In the genomic region with DNA sequence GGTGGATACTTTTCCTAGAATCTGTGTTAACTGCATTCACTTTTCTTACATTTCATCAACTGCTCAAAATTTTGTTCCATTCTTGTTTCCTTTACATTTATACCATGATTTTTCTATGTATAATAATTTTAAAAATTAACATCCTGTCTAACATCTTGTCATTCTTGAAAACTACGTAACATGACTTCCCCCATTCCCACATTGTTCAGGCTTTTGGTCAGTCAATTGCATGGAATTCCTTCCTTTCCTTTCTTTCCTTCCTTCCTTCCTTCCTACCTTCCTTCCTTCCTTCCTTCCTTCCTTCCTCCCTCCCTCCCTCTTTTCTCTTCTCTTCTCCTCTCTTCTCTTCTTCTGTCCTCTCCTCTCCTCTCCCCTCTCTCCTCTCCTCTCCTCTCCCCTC, we compare ENCODE assay signal across 29 cellular contexts.
"Had no signal": no experiment of that assay in that cellular context is flagged by ENCODE, and none has a peak within 500 bp of the region (broad histone marks: within the 10 kb centered on the region; RNA-seq: fewer than 3 reads in every experiment).

No MANE protein-coding gene starts in this region.

- H3K4me1 Mint-ChIP-seq: natural killer cell; nephron; neural progenitor cell; stimulated activated memory B cell treated with anti-CD40 and anti-IgM and Interleukin-4, amounts not matched to agents 10 μg/mL and 1 μg/mL and 100 μg/mL, for 72 hours had no signal

- DNase-seq: natural killer cell; occipital lobe; ovary; posterior cingulate gyrus; psoas muscle; right cardiac atrium; right lobe of liver; sigmoid colon; small intestine; stimulated activated CD4-positive, alpha-beta T cell treated with anti-CD3 and anti-CD28 coated beads, Interleukin-15, amount 100 ng/mL, for 24 hours; stimulated activated CD4-positive, alpha-beta T cell treated with anti-CD3 and anti-CD28 coated beads, Interleukin-2, amount 100 ng/mL, for 24 hours; stimulated activated CD4-positive, alpha-beta T cell treated with anti-CD3 and anti-CD28 coated beads, Interleukin-2, amount 100 ng/mL, for 48 hours; stimulated activated CD4-positive, alpha-beta T cell treated with anti-CD3 and anti-CD28 coated beads, Interleukin-4, amount 100 ng/mL, for 24 hours; stimulated activated naive CD4-positive, alpha-beta T cell; stimulated activated naive CD8-positive, alpha-beta T cell treated with anti-CD3 and anti-CD28 coated beads, Interleukin-15, amount 100 ng/mL, for 72 hours; stimulated activated naive CD8-positive, alpha-beta T cell treated with anti-CD3 and anti-CD28 coated beads, Interleukin-15, Interleukin-2, amounts not matched to agents 100 U/mL and 50 U/mL, for 24 hours; substantia nigra; testis; tibial artery; transverse colon; upper lobe of right lung; uterus had no signal

- ATAC-seq: natural killer cell; psoas muscle; right cardiac atrium; right lobe of liver; stimulated activated memory B cell treated with anti-CD40 and anti-IgM and Interleukin-4, amounts not matched to agents 10 μg/mL and 1 μg/mL and 100 μg/mL, for 72 hours; stimulated activated naive CD8-positive, alpha-beta T cell treated with anti-CD3 and anti-CD28 coated beads, Interleukin-15, amount 100 ng/mL, for 72 hours; stimulated activated naive CD8-positive, alpha-beta T cell treated with anti-CD3 and anti-CD28 coated beads, Interleukin-15, Interleukin-2, amounts not matched to agents 100 U/mL and 50 U/mL, for 24 hours; upper lobe of right lung had no signal

- H3K9ac ChIP-seq: neural progenitor cell, parathyroid adenoma had no signal

- H3K36me3 ChIP-seq: neural progenitor cell, ovary, right lobe of liver, sigmoid colon, suprapubic skin, tibial artery, transverse colon, upper lobe of right lung, uterus had no signal

- H3K4me3 ChIP-seq: neural progenitor cell, ovary, psoas muscle, right lobe of liver, sigmoid colon, suprapubic skin, testis, tibial artery, transverse colon, upper lobe of right lung, uterus had no signal

- H3K27ac ChIP-seq: neural progenitor cell, ovary, parathyroid adenoma, psoas muscle, right lobe of liver, sigmoid colon, suprapubic skin, testis, tibial artery, transverse colon, upper lobe of right lung, uterus had no signal

- H3K4me3 Mint-ChIP-seq: natural killer cell; nephron; neural progenitor cell; stimulated activated memory B cell treated with anti-CD40 and anti-IgM and Interleukin-4, amounts not matched to agents 10 μg/mL and 1 μg/mL and 100 μg/mL, for 72 hours; stimulated activated naive CD8-positive, alpha-beta T cell treated with anti-CD3 and anti-CD28 coated beads, Interleukin-15, amount 100 ng/mL, for 72 hours; type B pancreatic cell had no signal

- H3K27ac Mint-ChIP-seq: natural killer cell; nephron; neural progenitor cell; progenitor cell of endocrine pancreas; stimulated activated memory B cell treated with anti-CD40 and anti-IgM and Interleukin-4, amounts not matched to agents 10 μg/mL and 1 μg/mL and 100 μg/mL, for 72 hours; stimulated activated naive CD8-positive, alpha-beta T cell treated with anti-CD3 and anti-CD28 coated beads, Interleukin-15, amount 100 ng/mL, for 72 hours; type B pancreatic cell had no signal

- H3K9me3 ChIP-seq: ovary, psoas muscle, right lobe of liver, sigmoid colon, suprapubic skin, testis, tibial artery, transverse colon, upper lobe of right lung, uterus had no signal

- H3K9me3 Mint-ChIP-seq: neural progenitor cell; stimulated activated memory B cell treated with anti-CD40 and anti-IgM and Interleukin-4, amounts not matched to agents 10 μg/mL and 1 μg/mL and 100 μg/mL, for 72 hours; stimulated activated naive CD8-positive, alpha-beta T cell treated with anti-CD3 and anti-CD28 coated beads, Interleukin-15, amount 100 ng/mL, for 72 hours; type B pancreatic cell had no signal

- FAIRE-seq: small intestine had no signal

- H3K27me3 Mint-ChIP-seq: progenitor cell of endocrine pancreas; stimulated activated naive CD8-positive, alpha-beta T cell treated with anti-CD3 and anti-CD28 coated beads, Interleukin-15, amount 100 ng/mL, for 72 hours had no signal

- H3K36me3 Mint-ChIP-seq: natural killer cell; neural progenitor cell; stimulated activated memory B cell treated with anti-CD40 and anti-IgM and Interleukin-4, amounts not matched to agents 10 μg/mL and 1 μg/mL and 100 μg/mL, for 72 hours; type B pancreatic cell had no signal
